ENCODE assay signal across 9 cellular contexts in genomic region chr13:113970810-113971470, GRCh38. TPM values are rescaled to one million over a fixed set of nuclear protein-coding genes. Genes with fewer than 3 reads are reported as not detected.
A peak's percentile ranks its signal among the peaks of the same experiment; 100 is the strongest.
DNase-seq lines count a peak whose midpoint lies in the region; ATAC-seq and TF ChIP-seq lines count a peak whose summit lies in the region.
"Had no signal": no experiment of that assay in that cellular context is flagged by ENCODE, and none has a peak within 500 bp of the region (broad histone marks: within the 10 kb centered on the region; RNA-seq: fewer than 3 reads in every experiment).

No MANE protein-coding gene starts in this region.

- H3K4me3 ChIP-seq in heart right ventricle, result no peak overlapping the region

- intact Hi-C loops in heart right ventricle (cut with DNase I), result no loop called here

- 45 to 66% methylated on average over 19 of the region's 19 CpGs for WGBS in heart right ventricle, 2 donors

- DNase-seq in G401 (ENCODE audit: low spot score), result peak; percentile 13
- DNase-seq in amniotic epithelial cell (ENCODE audit: low read depth), result peak; percentile 77
- DNase-seq in heart right ventricle, result peak; percentile 39 to 57
- DNase-seq in renal cortical epithelial cell (ENCODE audit: low read depth), result peak; percentile 41
- DNase-seq in HUDEP-2 (lab: John Stamatoyannopoulos, UW; ENCODE audit: unreplicated experiment in 76 of 76), result no peak
- no peak for DNase-seq in medulla oblongata (ENCODE audit: extremely low spot score)
- no peak for DNase-seq in NCI-H2107 (lab: John Stamatoyannopoulos, UW)

- no peak for TF ChIP-seq CTCF in heart right ventricle (IDR thresholded peaks at IDR 0.05)

- peak; percentile 63 to 92 (median 82) for ATAC-seq in heart right ventricle
- ATAC-seq in HG02571 (IDR thresholded peaks at IDR 0.05; ENCODE audit: unreplicated experiment), result no peak

- H3K9me3 ChIP-seq in heart right ventricle, result no peaks in the 10 kb centered on the region

- H3K36me3 ChIP-seq in heart right ventricle, result peaks cover 0 to 22% (median 0%) of the 10 kb centered on the region in 9 donors

- H3K27me3 ChIP-seq in heart right ventricle, result no peaks in the 10 kb centered on the region

- peaks cover 3 to 16% (median 8%) of the 10 kb centered on the region in 9 donors for H3K4me1 ChIP-seq in heart right ventricle

- peak overlapping the region in 6 of 10 donors; percentile 3 to 65 (median 39) for H3K27ac ChIP-seq in heart right ventricle

- in situ Hi-C loops in G401 (cut with HindIII; ENCODE audit: low sequenced_read_pairs), result no loop called here

RNA-seq across cellular contexts. Expression of gene C13orf46, which starts 2.9 kb away (rescaled TPM):
- total RNA-seq in G401 (2014; rRNA removed; shearing (Covaris generic)), result not detected in 2 replicates
- total RNA-seq in heart right ventricle (under 1 TPM; 0.15 to 0.80 (median 0.23) TPM), renal cortical epithelial cell (0.65 TPM in 1 of 2 replicates, not detected in the other)
- under 1 TPM; 0.09 to 0.37 TPM for polyA plus RNA-seq in heart right ventricle
- total RNA-seq: NCI-H460 had no signal

Comparison
In these comparisons a context has a peak if more than half of its experiments do, and no peak if none do; other contexts are left out.
1. DNase-seq: peak in G401 (single experiment), amniotic epithelial cell (single experiment), heart right ventricle (2 of 2) and renal cortical epithelial cell (single experiment); none in HUDEP-2 (0 of 76), medulla oblongata (single experiment) and NCI-H2107 (single experiment).